In the genomic region with DNA sequence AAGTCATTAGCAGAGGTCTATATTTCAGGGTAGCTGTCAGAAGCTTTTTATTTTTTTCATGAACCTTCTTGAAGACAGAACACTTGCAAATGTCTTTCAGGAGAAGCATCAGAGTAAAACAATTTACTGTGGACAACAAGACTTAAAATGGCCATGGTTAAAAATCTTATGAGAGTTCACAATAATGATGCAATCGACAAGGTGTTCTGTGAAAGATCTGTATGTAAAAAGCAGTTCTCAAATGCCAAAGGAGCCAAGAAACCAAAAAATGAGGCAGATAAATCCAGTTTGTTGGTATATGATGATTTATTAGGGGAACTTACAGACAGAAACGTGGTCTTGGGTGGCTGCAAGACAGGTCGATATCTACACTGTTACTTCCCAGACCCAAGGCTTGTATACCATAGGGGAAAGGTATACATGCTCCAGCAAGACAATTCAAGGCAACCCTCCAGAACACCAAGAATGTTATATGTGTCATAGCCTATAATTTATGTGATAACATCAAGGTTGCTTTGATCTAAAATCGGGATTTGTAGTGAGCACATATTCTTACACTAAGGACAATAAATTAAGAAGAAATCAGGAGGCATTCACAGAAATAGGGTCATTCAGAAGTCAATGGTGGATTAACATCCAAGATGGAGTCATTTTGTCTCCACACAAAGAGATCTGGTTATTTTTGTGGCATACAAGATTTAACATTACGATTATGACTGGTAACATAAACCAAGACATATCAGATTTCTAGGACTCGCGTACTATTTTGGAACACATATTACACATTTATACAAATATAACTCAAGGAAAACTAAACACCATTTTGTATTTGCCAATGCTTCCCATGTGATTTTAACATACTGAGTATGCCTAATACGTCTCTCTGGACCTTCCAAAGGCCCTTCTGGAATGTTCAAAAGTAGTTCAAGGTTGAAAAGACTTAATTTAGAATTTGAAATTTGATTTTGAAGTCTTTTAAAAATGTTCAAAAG, we compare ENCODE assay signal across 13 cellular contexts.
"Had no signal": no experiment of that assay in that cellular context is flagged by ENCODE, and none has a peak within 500 bp of the region (broad histone marks: within the 10 kb centered on the region; RNA-seq: fewer than 3 reads in every experiment).

No MANE protein-coding gene starts in this region.

- ATAC-seq: left lung, natural killer cell had no signal

- DNase-seq: activated CD4-positive, alpha-beta T cell treated with anti-CD3 and anti-CD28 coated beads, Interleukin-2, amount 10 ng/mL, durations not matched to agents 7 days and 5 days; activated CD4-positive, CD25-positive, alpha-beta regulatory T cell; activated naive CD8-positive, alpha-beta T cell treated with anti-CD3 and anti-CD28 coated beads for 36 hours; anterior cingulate cortex; cerebellar nuclear complex; effector memory CD4-positive, alpha-beta T cell; left lung; natural killer cell; retina; small intestine; stimulated activated CD4-positive, alpha-beta T cell treated with anti-CD3 and anti-CD28 coated beads, Interleukin-4, amount 100 ng/mL, for 4 hours; stimulated activated CD8-positive, alpha-beta memory T cell treated with anti-CD3 and anti-CD28 coated beads, Interleukin-4, amount 100 ng/mL, for 48 hours; stimulated activated naive CD4-positive, alpha-beta T cell treated with Interleukin-2 at 50 U/mL for 16 hours had no signal

- H3K9me3 ChIP-seq: left lung had no signal

- H3K36me3 ChIP-seq: left lung had no signal

- H3K4me3 ChIP-seq: left lung had no signal

- H3K4me1 ChIP-seq: left lung had no signal

- H3K27ac ChIP-seq: left lung had no signal

- H3K27me3 ChIP-seq: left lung had no signal
